ENCODE assay signal across 13 cellular contexts in genomic region chr18:3067213-3068118, GRCh38. TPM values are rescaled to one million over a fixed set of nuclear protein-coding genes. Genes with fewer than 3 reads are reported as not detected.
DNase-seq lines count a peak whose midpoint lies in the region; ATAC-seq, FAIRE-seq and TF ChIP-seq lines count a peak whose summit lies in the region.
"Had no signal": no experiment of that assay in that cellular context is flagged by ENCODE, and none has a peak within 500 bp of the region (broad histone marks: within the 10 kb centered on the region; RNA-seq: fewer than 3 reads in every experiment).

No MANE protein-coding gene starts in this region.

- peak overlapping the region; percentile 15 to 82 (median 70) for H3K4me3 Mint-ChIP-seq in CD8-positive, alpha-beta memory T cell
- peak overlapping the region; percentile 43 to 76 (median 57) for H3K4me3 Mint-ChIP-seq in naive thymus-derived CD8-positive, alpha-beta T cell

- no peak for TF ChIP-seq POLR2A in GM12878 (IDR thresholded peaks at IDR 0.05; ENCODE audit: low read depth, low read length)

- intact Hi-C loops in GM12878 (cut with micrococcal nuclease; ENCODE audit: unreplicated experiment): no loop called here

- no peak for TF ChIP-seq EP300 in GM12878 (IDR thresholded peaks at IDR 0.05; ENCODE audit: borderline replicate concordance in 1 of 2, control insufficient read depth in 1 of 2, low read depth in 2 of 2, low read length in 2 of 2)

- peak in 1 of 5 donors; percentile 4 for DNase-seq in CD8-positive, alpha-beta memory T cell
- DNase-seq in NAMALWA (ENCODE audit: low spot score) (peak; percentile 35), GM12878 (ENCODE audit: low read depth, low spot score) (no peak), NCI-H446 treated with DMSO at 0.1 percent for 48 hours (lab: John Stamatoyannopoulos, UW) (no peak), cerebellum (ENCODE audit: low spot score) (no peak)
- DNase-seq in naive thymus-derived CD8-positive, alpha-beta T cell: peak in 1 of 10 donors; percentile 14
- DNase-seq: heart right ventricle, left lung, NCI-H1436, SIG-M5 had no signal

- H3K4me1 ChIP-seq in CD8-positive, alpha-beta memory T cell (ENCODE audit: insufficient read depth, low read length): peaks cover 30% of the 10 kb centered on the region
- H3K4me1 ChIP-seq in GM12878 (ENCODE audit: control insufficient read depth, insufficient read depth, low read length): no peaks in the 10 kb centered on the region

- RAD21 ChIA-PET in GM12878 (lab: Charles Lee; ENCODE audit: unreplicated experiment): no interaction called here

- H3K9me3 Mint-ChIP-seq in CD8-positive, alpha-beta memory T cell: no peaks in the 10 kb centered on the region
- no peaks in the 10 kb centered on the region for H3K9me3 Mint-ChIP-seq in naive thymus-derived CD8-positive, alpha-beta T cell

- H4K20me1 ChIP-seq in GM12878 (ENCODE audit: control insufficient read depth, insufficient read depth): no peaks in the 10 kb centered on the region

- no peak for TF ChIP-seq CTCF in GM12878 (IDR thresholded peaks at IDR 0.05 in 2 of 3, conservative IDR thresholded peaks at IDR 0.05 in 1 of 3; ENCODE audit: control insufficient read depth in 2 of 3, extremely low read depth in 1 of 3, insufficient read depth in 1 of 3, low read depth in 3 of 3, low read length in 3 of 3)

- no peaks in the 10 kb centered on the region for H3K27me3 Mint-ChIP-seq in CD8-positive, alpha-beta memory T cell
- no peaks in the 10 kb centered on the region for H3K27me3 Mint-ChIP-seq in naive thymus-derived CD8-positive, alpha-beta T cell

- BruUV-seq in GM12878 (replicated peaks; lab: Mats Ljungman, UMichigan): no TSS peak

- POLR2A ChIA-PET in CD8-positive, alpha-beta memory T cell (lab: Charles Lee): no interaction called here
- POLR2A ChIA-PET in GM12878 (lab: Charles Lee): no interaction called here
- POLR2A ChIA-PET in naive thymus-derived CD8-positive, alpha-beta T cell (lab: Charles Lee): no interaction called here

- H3K9ac ChIP-seq in GM12878 (ENCODE audit: control insufficient read depth, insufficient read depth, low read length): no peak overlapping the region

- peak overlapping the region; percentile 66 to 88 (median 81) for H3K27ac Mint-ChIP-seq in CD8-positive, alpha-beta memory T cell
- H3K27ac Mint-ChIP-seq in naive thymus-derived CD8-positive, alpha-beta T cell: peak overlapping the region; percentile 50 to 93 (median 78)

- FAIRE-seq in GM12878 (lab: Jason Lieb, UNC): no peak
- FAIRE-seq: bronchial epithelial cell had no signal

- H3K4me1 Mint-ChIP-seq in CD8-positive, alpha-beta memory T cell: peaks cover 51 to 62% (median 61%) of the 10 kb centered on the region in 3 donors
- peaks cover 11 to 48% (median 30%) of the 10 kb centered on the region in 4 donors for H3K4me1 Mint-ChIP-seq in naive thymus-derived CD8-positive, alpha-beta T cell

- H3K4me2 ChIP-seq in GM12878 (ENCODE audit: control insufficient read depth, insufficient read depth): 0 out of 2 replicates have a peak overlapping the region, but pooled peaks have one; percentile 48
- H3K4me2 ChIP-seq: smooth muscle cell had no signal

- H3K79me2 ChIP-seq in GM12878 (ENCODE audit: control insufficient read depth, insufficient read depth, low read length): no peaks in the 10 kb centered on the region

- no peak overlapping the region for H3K27ac ChIP-seq in CD8-positive, alpha-beta memory T cell (ENCODE audit: low read depth, low read length)
- H3K27ac ChIP-seq in GM12878 (ENCODE audit: control insufficient read depth, insufficient read depth): no peak overlapping the region
- H3K27ac ChIP-seq: left lung had no signal

- no peak for TF ChIP-seq RAD21 in GM12878 (IDR thresholded peaks at IDR 0.05; ENCODE audit: insufficient read depth, low read depth, low read length)

- no peaks in the 10 kb centered on the region for H3K9me3 ChIP-seq in CD8-positive, alpha-beta memory T cell (ENCODE audit: low read length)
- H3K9me3 ChIP-seq in GM12878 (replicated peaks; ENCODE audit: control insufficient read depth, insufficient read depth, low read length): no peaks in the 10 kb centered on the region
- H3K9me3 ChIP-seq: heart right ventricle, left lung had no signal

- H3K36me3 ChIP-seq in CD8-positive, alpha-beta memory T cell (ENCODE audit: insufficient read depth, low read length): no peaks in the 10 kb centered on the region
- no peaks in the 10 kb centered on the region for H3K36me3 ChIP-seq in GM12878 (ENCODE audit: control insufficient read depth in 2 of 2, insufficient read depth in 2 of 2, low read length in 1 of 2)
- H3K36me3 ChIP-seq: left lung had no signal

- peaks cover 0 to 4% (median 0%) of the 10 kb centered on the region in 3 donors for H3K36me3 Mint-ChIP-seq in CD8-positive, alpha-beta memory T cell
- H3K36me3 Mint-ChIP-seq in naive thymus-derived CD8-positive, alpha-beta T cell: peaks cover 0 to 7% (median 6%) of the 10 kb centered on the region in 3 donors

- SMC1A ChIA-PET in GM12878 (lab: Charles Lee; ENCODE audit: uncharacterized antibody, unreplicated experiment): no interaction called here

- no peaks in the 10 kb centered on the region for H3K27me3 ChIP-seq in CD8-positive, alpha-beta memory T cell (ENCODE audit: insufficient read depth, low read length, poor library complexity, severe bottlenecking)
- H3K27me3 ChIP-seq in GM12878 (replicated peaks in 1 of 2; ENCODE audit: control insufficient read depth in 2 of 2, insufficient read depth in 2 of 2, low read length in 1 of 2): no peaks in the 10 kb centered on the region
- H3K27me3 ChIP-seq: heart right ventricle, left lung had no signal

- H3K4me3 ChIP-seq in CD8-positive, alpha-beta memory T cell (ENCODE audit: low read length): peak overlapping the region; percentile 13
- no peak overlapping the region for H3K4me3 ChIP-seq in GM12878
- H3K4me3 ChIP-seq: heart right ventricle, left lung, smooth muscle cell had no signal

- 79% methylated on average over 30 of the region's 30 CpGs for WGBS in GM12878 (ENCODE audit: insufficient coverage, insufficient replicate concordance, low lambda C conversion rate, missing lambda C conversion rate)

- no peak for ATAC-seq in GM12878
- no peak for ATAC-seq in naive thymus-derived CD8-positive, alpha-beta T cell
- no peak for ATAC-seq in HG02852 (IDR thresholded peaks at IDR 0.05; ENCODE audit: unreplicated experiment)
- ATAC-seq: heart right ventricle, left lung had no signal

- peak overlapping the region; percentile 26 for H2AFZ ChIP-seq in GM12878 (ENCODE audit: control insufficient read depth, low read depth, low read length)

- in situ Hi-C loops in GM12878 (cut with MboI): loop anchor here (5.0 kb wide), 1 partner anchor 135 kb away; no protein-coding TSS in a partner anchor

- CTCF ChIA-PET in CD8-positive, alpha-beta memory T cell (lab: Charles Lee): interaction anchor here (6.3 kb wide), 1 partner anchor 71 kb away, joined by 144 read pairs; no protein-coding TSS in a partner anchor
- CTCF ChIA-PET in GM12878 (lab: Yijun Ruan, JAX): no interaction called here

TF ChIP-seq in GM12878, 131 proteins besides CTCF, POLR2A, EP300 and RAD21:
- TF ChIP-seq SMARCA5 (IDR thresholded peaks at IDR 0.05): no peak
- no peak for TF ChIP-seq E2F8 (IDR thresholded peaks at IDR 0.05; ENCODE audit: low read depth, partially characterized antibody)
- TF ChIP-seq EZH2 (IDR thresholded peaks at IDR 0.05; ENCODE audit: borderline replicate concordance, control insufficient read depth, low read depth, low read length): no peak

RNA-seq across cellular contexts. Expression of gene LPIN2, which starts 54.5 kb away (rescaled TPM):
- 10 to 100 TPM; 82.9 to 83.2 TPM for total RNA-seq in CD8-positive, alpha-beta memory T cell
- polyA plus RNA-seq in CD8-positive, alpha-beta memory T cell: 68.6 TPM
- total RNA-seq in GM12878 (2013; cell fraction: nucleolus; rRNA removed): 45.1 and 47.9 TPM in 2 replicates
- total RNA-seq in GM12878 (2014; rRNA removed) (18.3 and 19.5 TPM in 2 replicates), GM12878 (2014; rRNA removed; fragmentation: Illumina TruSeq; extraction: Trizol) (14.8 and 17.2 TPM in 2 replicates), GM12878 (2021) (19.6 and 23.5 TPM in 2 replicates), cerebellum (49.3 TPM)
- 14.1 TPM for polyA plus RNA-seq in GM12878 (2011; ENCODE audit: low read depth)
- polyA plus RNA-seq in GM12878 (2011; rRNA removed) (28.0 and 32.0 TPM in 2 replicates), GM12878 (2014; fragmentation: Illumina TruSeq; extraction: Trizol) (19.1 and 24.1 TPM in 2 replicates), GM12878 (2014; fragmentation: Nextera tagmentation; extraction: Ambion mirVana) (1 to 10 TPM; 4.1 to 4.5 TPM), GM12878 (2014; rRNA removed) (13.7 and 17.1 TPM in 2 replicates), GM12878 (2016; fragmentation: Nextera tagmentation; extraction: Ambion mirVana) (10 to 100 TPM; 12.0 to 14.2 TPM)
- 18.7 and 20.1 TPM in 2 replicates for polyA plus RNA-seq in GM12878 (2011; cell fraction: cytosol; rRNA removed)
- 27.4 and 28.2 TPM in 2 replicates for polyA plus RNA-seq in GM12878 (2011; cell fraction: nucleus; rRNA removed)
- polyA plus RNA-seq in GM12878 (2012): 14.0 and 18.7 TPM in 2 replicates
- polyA minus RNA-seq in GM12878 (2011; rRNA and poly(A)+ RNA removed): 24.7 and 26.7 TPM in 2 replicates
- 9.6 and 12.5 TPM in 2 replicates for polyA minus RNA-seq in GM12878 (2011; cell fraction: cytosol; rRNA and poly(A)+ RNA removed)
- 10.8 and 17.7 TPM in 2 replicates for polyA minus RNA-seq in GM12878 (2011; cell fraction: nucleus; rRNA and poly(A)+ RNA removed)
- 10 to 100 TPM; 57.4 to 59.6 TPM for total RNA-seq in naive thymus-derived CD8-positive, alpha-beta T cell
- polyA plus RNA-seq in naive thymus-derived CD8-positive, alpha-beta T cell: 10 to 100 TPM; 38.6 to 54.9 (median 50.8) TPM
